ENCODE assay signal across 20 cellular contexts in the genomic region with DNA sequence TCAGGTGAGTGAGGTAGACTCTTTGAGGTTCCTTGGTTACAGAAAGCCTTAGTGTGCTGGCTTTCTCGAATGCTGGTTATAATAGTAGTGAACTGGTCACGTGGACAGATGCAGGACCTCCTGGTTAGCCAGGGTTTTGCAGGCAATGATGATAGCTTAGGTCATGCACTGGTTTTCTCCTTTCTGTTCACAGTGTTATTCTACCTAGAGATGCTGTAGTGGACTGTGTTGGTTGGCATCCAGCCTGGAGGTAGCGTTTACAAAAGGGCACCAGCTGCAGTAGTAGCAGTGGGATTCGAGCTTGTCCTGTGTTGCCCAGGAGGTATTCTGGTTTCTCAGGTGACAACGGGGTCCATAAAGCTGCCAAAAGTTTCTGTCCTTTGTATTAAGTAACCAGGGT. TPM values are rescaled to one million over a fixed set of nuclear protein-coding genes. Genes with fewer than 3 reads are reported as not detected.
A peak's percentile ranks its signal among the peaks of the same experiment; 100 is the strongest.
DNase-seq lines count a peak whose midpoint lies in the region; ATAC-seq, FAIRE-seq and TF ChIP-seq lines count a peak whose summit lies in the region.
"Had no signal": no experiment of that assay in that cellular context is flagged by ENCODE, and none has a peak within 500 bp of the region (broad histone marks: within the 10 kb centered on the region; RNA-seq: fewer than 3 reads in every experiment).

No MANE protein-coding gene starts in this region.

- no peak overlapping the region for H3K4me3 ChIP-seq in NT2/D1 (ENCODE audit: insufficient read length, low read depth)
- H3K4me3 ChIP-seq in pancreas, result no peak overlapping the region
- H3K4me3 ChIP-seq: K562 had no signal

- ATAC-seq in pancreas (peak; percentile 23 to 73 (median 68)), foreskin keratinocyte (no peak)
- ATAC-seq: esophagus mucosa had no signal

- 37 to 46% methylated on average over 5 of the region's 5 CpGs for WGBS in pancreas, 2 donors

- H3K4me1 ChIP-seq in NT2/D1 (ENCODE audit: insufficient read depth, insufficient read length) (peaks cover 10% of the 10 kb centered on the region), pancreas (peaks cover 0 to 6% (median 0%) of the 10 kb centered on the region in 3 donors), foreskin keratinocyte (peaks cover 14% of the 10 kb centered on the region)

- H3K27me3 ChIP-seq in NT2/D1 (ENCODE audit: insufficient read depth, insufficient read length) (no peaks in the 10 kb centered on the region), pancreas (no peaks in the 10 kb centered on the region), foreskin keratinocyte (no peaks in the 10 kb centered on the region)

- H3K9ac ChIP-seq in NT2/D1 (ENCODE audit: insufficient read length, low read depth), result peak overlapping the region; percentile 39

- H3K36me3 ChIP-seq in NT2/D1 (ENCODE audit: insufficient read depth, insufficient read length, low read length) (peaks cover 10% of the 10 kb centered on the region), pancreas (no peaks in the 10 kb centered on the region)

- peak; percentile 29 for DNase-seq in DMS53 (lab: John Stamatoyannopoulos, UW)
- DNase-seq in DMS53 treated with DMSO at 0.1 percent for 48 hours (lab: John Stamatoyannopoulos, UW; ENCODE audit: unreplicated experiment), result no peak
- peak; percentile 39 for DNase-seq in NCI-H2029 (lab: John Stamatoyannopoulos, UW)
- no peak for DNase-seq in NT2/D1 (ENCODE audit: low read depth, low spot score)
- peak in 2 of 6 donors; percentile 15 to 22 for DNase-seq in pancreas
- DNase-seq in head of caudate nucleus, result no peak
- DNase-seq in foreskin keratinocyte, result no peak
- no peak for DNase-seq in D341Med (ENCODE audit: low spot score)
- DNase-seq: 8988T; activated CD4-positive, alpha-beta memory T cell treated with anti-CD3 and anti-CD28 coated beads, Interleukin-2, amount 10 ng/mL, durations not matched to agents 7 days and 5 days; activated naive CD4-positive, alpha-beta T cell; activated T-cell treated with anti-CD3 and anti-CD28 coated beads, Interleukin-2, amount 50 U/mL, for 1 hour; anterior cingulate cortex; effector CD4-positive, alpha-beta T cell; NCI-H446 treated with DMSO at 0.1 percent for 48 hours; stimulated activated CD4-positive, alpha-beta T cell treated with anti-CD3 and anti-CD28 coated beads, Interleukin-4, amount 100 ng/mL, for 4 hours; T-helper 1 cell had no signal

- H3K9me3 ChIP-seq in NT2/D1 (ENCODE audit: insufficient read depth, low read length) (peaks cover 21% of the 10 kb centered on the region), pancreas (no peaks in the 10 kb centered on the region)

- intact Hi-C loops in pancreas (cut with DNase I), result no loop called here
- intact Hi-C loops in head of caudate nucleus (cut with DNase I), result no loop called here

- H3K27ac ChIP-seq in pancreas (peak overlapping the region in 3 of 4 donors; percentile 25 to 27 (median 27)), foreskin keratinocyte (no peak overlapping the region)
- H3K27ac ChIP-seq: VCaP had no signal

- TF ChIP-seq CTCF in pancreas (IDR thresholded peaks at IDR 0.05), result no peak
- TF ChIP-seq CTCF in foreskin keratinocyte (conservative IDR thresholded peaks at IDR 0.05), result no peak

- no peak for FAIRE-seq in pancreas (lab: Jason Lieb, UNC)
- FAIRE-seq: K562 had no signal

RNA-seq across cellular contexts. Expression of a gene that starts 27.0 kb away (rescaled TPM):
- total RNA-seq in pancreas (10 to 100 TPM in 5 of 6 donors, 1 to 10 TPM in 1; 9.3 to 24.9 (median 18.2) TPM), foreskin keratinocyte (33.3 and 40.5 TPM in 2 replicates)
- polyA plus RNA-seq in pancreas (10 to 100 TPM in 1 of 2 donors, 1 to 10 TPM in 1; 8.9 to 11.7 TPM), foreskin keratinocyte (23.3 and 28.3 TPM in 2 replicates)

Comparison
In these comparisons a context has a peak if more than half of its experiments do, and no peak if none do; other contexts are left out.
1. DNase-seq: peak in DMS53 (single experiment) and NCI-H2029 (single experiment); none in DMS53 treated with DMSO at 0.1 percent for 48 hours (single experiment), NT2/D1 (single experiment), head of caudate nucleus (0 of 42), foreskin keratinocyte (0 of 2) and D341Med (single experiment).